Comparison of ENCODE assay signal across 1 cellular context in genomic region chr18:51032193-51032592, GRCh38.
TF ChIP-seq lines count a peak whose summit lies in the region.

No MANE protein-coding gene starts in this region.

TF ChIP-seq in IMR-90, 13 proteins besides CTCF, POLR2A, EP300 and RAD21 (continued from another document):
- no peak for TF ChIP-seq CEBPB (IDR thresholded peaks at IDR 0.05; ENCODE audit: low read depth, low read length)
